ENCODE assay signal across 1 cellular context in genomic region chr17:4908301-4908700, GRCh38.
TF ChIP-seq lines count a peak whose summit lies in the region.

No MANE protein-coding gene starts in this region.

TF ChIP-seq in HepG2, 621 proteins besides CTCF, POLR2A, EP300 and RAD21 (continued from another document and continues in another):
- TF ChIP-seq STAT6 (CRISPR knock-in tag; IDR thresholded peaks at IDR 0.05; ENCODE audit: borderline replicate concordance) (no peak), HOXA7 (CRISPR knock-in tag; IDR thresholded peaks at IDR 0.05) (no peak), ZNF781 (CRISPR knock-in tag; IDR thresholded peaks at IDR 0.05; ENCODE audit: borderline replicate concordance, not compliant biosample characterization) (no peak), ZNF138 (CRISPR knock-in tag; IDR thresholded peaks at IDR 0.05; ENCODE audit: low read depth) (no peak), ZEB1 (IDR thresholded peaks at IDR 0.05; ENCODE audit: insufficient replicate concordance, low read depth) (no peak), ZNF24 (IDR thresholded peaks at IDR 0.05) (no peak), SALL2 (CRISPR knock-in tag; IDR thresholded peaks at IDR 0.05) (no peak), ATRX (CRISPR knock-in tag; IDR thresholded peaks at IDR 0.05; ENCODE audit: borderline replicate concordance) (no peak), SOX6 (IDR thresholded peaks at IDR 0.05) (no peak), SOX6 (CRISPR knock-in tag; IDR thresholded peaks at IDR 0.05) (no peak), ZNF160 (CRISPR knock-in tag; IDR thresholded peaks at IDR 0.05) (no peak), KLF9 (CRISPR knock-in tag; IDR thresholded peaks at IDR 0.05; ENCODE audit: low read depth) (no peak), ZNF572 (CRISPR knock-in tag; IDR thresholded peaks at IDR 0.05) (no peak), SNAPC2 (CRISPR knock-in tag; IDR thresholded peaks at IDR 0.05) (no peak), SRSF4 (IDR thresholded peaks at IDR 0.05; ENCODE audit: low read depth, low read length, poor library complexity, severe bottlenecking) (no peak), BORCS8-MEF2B (CRISPR knock-in tag; IDR thresholded peaks at IDR 0.05) (0 out of 2 replicates have a peak, but pooled peaks have one; percentile 19), HNRNPUL1 (IDR thresholded peaks at IDR 0.05; ENCODE audit: low read depth, low read length) (no peak), ARID3A (IDR thresholded peaks at IDR 0.05; ENCODE audit: low read depth, low read length) (no peak), AGO1 (IDR thresholded peaks at IDR 0.05; ENCODE audit: low read depth, low read length, poor library complexity, severe bottlenecking) (no peak), RFX3 (CRISPR knock-in tag; IDR thresholded peaks at IDR 0.05) (no peak), SSRP1 (CRISPR knock-in tag; IDR thresholded peaks at IDR 0.05) (0 out of 2 replicates have a peak, but pooled peaks have one; percentile 47), BRCA1 (CRISPR knock-in tag; IDR thresholded peaks at IDR 0.05) (no peak), REST (IDR thresholded peaks at IDR 0.05; ENCODE audit: borderline replicate concordance in 1 of 2, low read depth in 1 of 2, low read length in 2 of 2) (no peak), POLR2G (IDR thresholded peaks at IDR 0.05; ENCODE audit: low read depth, low read length) (peak; percentile 73), FOSL1 (CRISPR knock-in tag; IDR thresholded peaks at IDR 0.05; ENCODE audit: borderline replicate concordance) (no peak), ZNF282 (IDR thresholded peaks at IDR 0.05; ENCODE audit: partially characterized antibody) (no peak), ATF1 (CRISPR knock-in tag; IDR thresholded peaks at IDR 0.05) (no peak), PTBP1 (IDR thresholded peaks at IDR 0.05; ENCODE audit: low read depth, low read length, poor library complexity, severe bottlenecking) (no peak), TFDP2 (CRISPR knock-in tag; IDR thresholded peaks at IDR 0.05) (peak; percentile 50; the same call in 1 of the 2 replicates), KAT7 (CRISPR knock-in tag; IDR thresholded peaks at IDR 0.05; ENCODE audit: borderline replicate concordance) (0 out of 2 replicates have a peak, but pooled peaks have one; percentile 49), MAZ (IDR thresholded peaks at IDR 0.05; ENCODE audit: borderline replicate concordance, low read depth, low read length) (no peak), MAZ (CRISPR knock-in tag; IDR thresholded peaks at IDR 0.05; ENCODE audit: low read depth) (no peak; the same call in 1 of the 2 replicates), EZH2 (conservative IDR thresholded peaks at IDR 0.05; ENCODE audit: low read depth, low read length) (no peak), KLF16 (CRISPR knock-in tag; IDR thresholded peaks at IDR 0.05) (peak in 1 of 2 experiments; percentile 61; a peak in 1 of 4 replicates), MEF2D (CRISPR knock-in tag; IDR thresholded peaks at IDR 0.05) (no peak), ADNP (CRISPR knock-in tag; IDR thresholded peaks at IDR 0.05) (no peak), GMEB2 (CRISPR knock-in tag; IDR thresholded peaks at IDR 0.05; ENCODE audit: low read depth) (no peak), ZNF740 (CRISPR knock-in tag; IDR thresholded peaks at IDR 0.05) (no peak)
- TF ChIP-seq, protein P1, sequence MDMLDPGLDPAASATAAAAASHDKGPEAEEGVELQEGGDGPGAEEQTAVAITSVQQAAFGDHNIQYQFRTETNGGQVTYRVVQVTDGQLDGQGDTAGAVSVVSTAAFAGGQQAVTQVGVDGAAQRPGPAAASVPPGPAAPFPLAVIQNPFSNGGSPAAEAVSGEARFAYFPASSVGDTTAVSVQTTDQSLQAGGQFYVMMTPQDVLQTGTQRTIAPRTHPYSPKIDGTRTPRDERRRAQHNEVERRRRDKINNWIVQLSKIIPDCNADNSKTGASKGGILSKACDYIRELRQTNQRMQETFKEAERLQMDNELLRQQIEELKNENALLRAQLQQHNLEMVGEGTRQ (IDR thresholded peaks at IDR 0.05; ENCODE audit: low read depth, low read length): no peak
- TF ChIP-seq, protein P1 (CRISPR knock-in tag; IDR thresholded peaks at IDR 0.05; ENCODE audit: borderline replicate concordance): no peak
- TF ChIP-seq, protein P2, sequence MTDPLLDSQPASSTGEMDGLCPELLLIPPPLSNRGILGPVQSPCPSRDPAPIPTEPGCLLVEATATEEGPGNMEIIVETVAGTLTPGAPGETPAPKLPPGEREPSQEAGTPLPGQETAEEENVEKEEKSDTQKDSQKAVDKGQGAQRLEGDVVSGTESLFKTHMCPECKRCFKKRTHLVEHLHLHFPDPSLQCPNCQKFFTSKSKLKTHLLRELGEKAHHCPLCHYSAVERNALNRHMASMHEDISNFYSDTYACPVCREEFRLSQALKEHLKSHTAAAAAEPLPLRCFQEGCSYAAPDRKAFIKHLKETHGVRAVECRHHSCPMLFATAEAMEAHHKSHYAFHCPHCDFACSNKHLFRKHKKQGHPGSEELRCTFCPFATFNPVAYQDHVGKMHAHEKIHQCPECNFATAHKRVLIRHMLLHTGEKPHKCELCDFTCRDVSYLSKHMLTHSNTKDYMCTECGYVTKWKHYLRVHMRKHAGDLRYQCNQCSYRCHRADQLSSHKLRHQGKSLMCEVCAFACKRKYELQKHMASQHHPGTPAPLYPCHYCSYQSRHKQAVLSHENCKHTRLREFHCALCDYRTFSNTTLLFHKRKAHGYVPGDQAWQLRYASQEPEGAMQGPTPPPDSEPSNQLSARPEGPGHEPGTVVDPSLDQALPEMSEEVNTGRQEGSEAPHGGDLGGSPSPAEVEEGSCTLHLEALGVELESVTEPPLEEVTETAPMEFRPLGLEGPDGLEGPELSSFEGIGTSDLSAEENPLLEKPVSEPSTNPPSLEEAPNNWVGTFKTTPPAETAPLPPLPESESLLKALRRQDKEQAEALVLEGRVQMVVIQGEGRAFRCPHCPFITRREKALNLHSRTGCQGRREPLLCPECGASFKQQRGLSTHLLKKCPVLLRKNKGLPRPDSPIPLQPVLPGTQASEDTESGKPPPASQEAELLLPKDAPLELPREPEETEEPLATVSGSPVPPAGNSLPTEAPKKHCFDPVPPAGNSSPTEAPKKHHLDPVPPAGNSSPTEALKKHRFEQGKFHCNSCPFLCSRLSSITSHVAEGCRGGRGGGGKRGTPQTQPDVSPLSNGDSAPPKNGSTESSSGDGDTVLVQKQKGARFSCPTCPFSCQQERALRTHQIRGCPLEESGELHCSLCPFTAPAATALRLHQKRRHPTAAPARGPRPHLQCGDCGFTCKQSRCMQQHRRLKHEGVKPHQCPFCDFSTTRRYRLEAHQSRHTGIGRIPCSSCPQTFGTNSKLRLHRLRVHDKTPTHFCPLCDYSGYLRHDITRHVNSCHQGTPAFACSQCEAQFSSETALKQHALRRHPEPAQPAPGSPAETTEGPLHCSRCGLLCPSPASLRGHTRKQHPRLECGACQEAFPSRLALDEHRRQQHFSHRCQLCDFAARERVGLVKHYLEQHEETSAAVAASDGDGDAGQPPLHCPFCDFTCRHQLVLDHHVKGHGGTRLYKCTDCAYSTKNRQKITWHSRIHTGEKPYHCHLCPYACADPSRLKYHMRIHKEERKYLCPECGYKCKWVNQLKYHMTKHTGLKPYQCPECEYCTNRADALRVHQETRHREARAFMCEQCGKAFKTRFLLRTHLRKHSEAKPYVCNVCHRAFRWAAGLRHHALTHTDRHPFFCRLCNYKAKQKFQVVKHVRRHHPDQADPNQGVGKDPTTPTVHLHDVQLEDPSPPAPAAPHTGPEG (CRISPR knock-in tag; IDR thresholded peaks at IDR 0.05): 0 out of 2 replicates have a peak, but pooled peaks have one; percentile 59
- TF ChIP-seq, protein P3, sequence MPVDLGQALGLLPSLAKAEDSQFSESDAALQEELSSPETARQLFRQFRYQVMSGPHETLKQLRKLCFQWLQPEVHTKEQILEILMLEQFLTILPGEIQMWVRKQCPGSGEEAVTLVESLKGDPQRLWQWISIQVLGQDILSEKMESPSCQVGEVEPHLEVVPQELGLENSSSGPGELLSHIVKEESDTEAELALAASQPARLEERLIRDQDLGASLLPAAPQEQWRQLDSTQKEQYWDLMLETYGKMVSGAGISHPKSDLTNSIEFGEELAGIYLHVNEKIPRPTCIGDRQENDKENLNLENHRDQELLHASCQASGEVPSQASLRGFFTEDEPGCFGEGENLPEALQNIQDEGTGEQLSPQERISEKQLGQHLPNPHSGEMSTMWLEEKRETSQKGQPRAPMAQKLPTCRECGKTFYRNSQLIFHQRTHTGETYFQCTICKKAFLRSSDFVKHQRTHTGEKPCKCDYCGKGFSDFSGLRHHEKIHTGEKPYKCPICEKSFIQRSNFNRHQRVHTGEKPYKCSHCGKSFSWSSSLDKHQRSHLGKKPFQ (CRISPR knock-in tag; IDR thresholded peaks at IDR 0.05; ENCODE audit: insufficient replicate concordance): no peak
